ENCODE assay signal across 8 cellular contexts in the genomic region with DNA sequence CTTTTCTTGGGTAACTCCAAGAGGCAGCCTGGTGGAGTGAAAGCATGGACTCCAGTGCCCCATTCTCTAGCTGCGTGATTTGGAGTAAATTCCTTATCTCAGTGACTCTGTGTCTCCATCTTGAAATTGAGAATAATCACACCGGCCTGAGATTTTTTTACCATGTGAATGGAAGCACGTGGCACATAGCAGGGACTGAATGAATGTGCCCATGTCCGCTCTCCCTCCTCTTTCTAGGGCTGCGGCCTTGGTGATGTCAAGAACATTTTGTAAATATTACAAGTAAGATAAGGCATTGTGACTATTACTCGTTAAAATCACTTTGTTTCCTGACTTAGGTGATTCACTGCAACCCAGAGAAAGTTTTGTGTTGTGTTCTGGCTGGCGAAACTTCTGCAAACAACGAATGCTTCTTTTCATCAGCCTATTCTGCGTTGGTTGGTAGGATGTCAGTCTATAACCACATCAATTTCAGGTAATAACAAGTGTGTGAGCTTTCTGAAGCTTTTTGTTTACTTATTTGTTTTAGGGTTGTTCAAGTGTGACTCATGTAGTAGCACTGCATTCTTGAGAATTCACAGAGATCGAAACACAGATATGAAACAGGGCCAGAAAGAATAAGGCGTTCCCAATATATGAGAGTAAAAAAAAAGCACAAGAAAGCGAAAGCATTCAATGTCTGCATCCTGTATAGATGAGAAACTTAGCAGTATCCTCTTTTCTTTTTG.
DNase-seq lines count a peak whose midpoint lies in the region; ATAC-seq and TF ChIP-seq lines count a peak whose summit lies in the region.

No MANE protein-coding gene starts in this region.

- no peaks in the 10 kb centered on the region for H3K4me1 Mint-ChIP-seq in type B pancreatic cell (ENCODE audit: unreplicated experiment)

- H3K4me1 ChIP-seq in PC-3 (ENCODE audit: insufficient read depth, low read length), result peaks cover 27% of the 10 kb centered on the region
- H3K4me1 ChIP-seq in OCI-LY7 (ENCODE audit: insufficient read depth, low read length, poor library complexity, severe bottlenecking), result no peaks in the 10 kb centered on the region

- ATAC-seq in PC-3, result peak; percentile 90

- no peaks in the 10 kb centered on the region for H3K9me2 ChIP-seq in PC-3 (replicated peaks; ENCODE audit: low read length)
- H3K9me2 ChIP-seq in OCI-LY7 (ENCODE audit: insufficient read depth, low read length), result no peaks in the 10 kb centered on the region

- no peak overlapping the region for H2AFZ ChIP-seq in PC-3 (ENCODE audit: low read length)
- no peak overlapping the region for H2AFZ ChIP-seq in OCI-LY7 (ENCODE audit: low read length)

- H3K36me3 ChIP-seq in PC-3 (ENCODE audit: low read depth, low read length) (peaks cover 10% of the 10 kb centered on the region; the same call in 1 of the 2 replicates), OCI-LY7 (ENCODE audit: insufficient read depth, low read length) (no peaks in the 10 kb centered on the region)

- H3K9me3 ChIP-seq in PC-3 (ENCODE audit: low read length) (peaks cover 10% of the 10 kb centered on the region; the same call in 1 of the 2 replicates), OCI-LY7 (ENCODE audit: low read length) (peaks cover 10% of the 10 kb centered on the region; the same call in 1 of the 2 replicates)

- POLR2A ChIA-PET in PC-3 (lab: Charles Lee; ENCODE audit: unreplicated experiment), result interaction anchor here (0.6 to 1.0 kb wide), 4 partner anchors 13 to 93 kb away, joined by 3 to 6 read pairs (median 4); no protein-coding TSS in a partner anchor
- POLR2A ChIA-PET in OCI-LY7 (lab: Charles Lee), result no interaction called here

- DNase-seq in activated naive CD4-positive, alpha-beta T cell treated with Interleukin-2 at 50 U/mL for 16 hours, result peak; percentile 32
- DNase-seq in activated naive CD4-positive, alpha-beta T cell treated with anti-CD3 and anti-CD28 coated beads, Interleukin-2, amount 50 U/mL, for 16 hours, result no peak
- DNase-seq in PC-3, result peak; percentile 98
- DNase-seq in epithelial cell of prostate (ENCODE audit: low read depth, low spot score), result peak; percentile 99
- DNase-seq in type B pancreatic cell (ENCODE audit: extremely low spot score, unreplicated experiment), result no peak
- no peak for DNase-seq in NCI-H1694 treated with DMSO at 0.1 percent for 48 hours (lab: John Stamatoyannopoulos, UW)
- no peak for DNase-seq in SKM-1 treated with dmso at 0.1 percent for 144 hours (lab: John Stamatoyannopoulos, UW; ENCODE audit: unreplicated experiment)
- DNase-seq in OCI-LY7 (ENCODE audit: low spot score), result no peak

- peaks cover 4% of the 10 kb centered on the region for H3K36me3 Mint-ChIP-seq in type B pancreatic cell

- H3K9me3 Mint-ChIP-seq in type B pancreatic cell, result peaks cover 17% of the 10 kb centered on the region

- H3K79me2 ChIP-seq in PC-3 (ENCODE audit: low read length) (no peaks in the 10 kb centered on the region), OCI-LY7 (ENCODE audit: insufficient read depth, low read depth, low read length) (no peaks in the 10 kb centered on the region)

- BruUV-seq in PC-3 (replicated peaks; lab: Mats Ljungman, UMichigan), result no TSS peak
- no TSS peak for BruUV-seq in OCI-LY7 (replicated peaks; lab: Mats Ljungman, UMichigan)

- no peaks in the 10 kb centered on the region for H3K27me3 ChIP-seq in PC-3 (ENCODE audit: low read length)

- no peaks in the 10 kb centered on the region for H4K20me1 ChIP-seq in PC-3 (ENCODE audit: low read length)
- no peaks in the 10 kb centered on the region for H4K20me1 ChIP-seq in OCI-LY7 (ENCODE audit: insufficient read depth, low read length)

- H3K27ac Mint-ChIP-seq in type B pancreatic cell, result peak overlapping the region; percentile 85

- no peak for TF ChIP-seq CTCF in PC-3 (conservative IDR thresholded peaks at IDR 0.05; ENCODE audit: low read depth, low read length)
- TF ChIP-seq CTCF in type B pancreatic cell (conservative IDR thresholded peaks at IDR 0.05), result no peak
- TF ChIP-seq CTCF in OCI-LY7 (conservative IDR thresholded peaks at IDR 0.05; ENCODE audit: low read length), result no peak

- CTCF ChIA-PET in PC-3 (lab: Charles Lee) (interaction anchor here (0.6 kb wide), 1 partner anchor 22 kb away, joined by 5 read pairs; no protein-coding TSS in a partner anchor), OCI-LY7 (lab: Charles Lee; ENCODE audit: unreplicated experiment) (no interaction called here)

- H3K4me2 ChIP-seq in PC-3 (ENCODE audit: low read length) (peak overlapping the region; percentile 63), OCI-LY7 (ENCODE audit: low read length) (no peak overlapping the region)

- H3K4me3 ChIP-seq in PC-3 (ENCODE audit: low read length) (no peak overlapping the region), OCI-LY7 (ENCODE audit: low read depth, low read length, poor library complexity, severe bottlenecking) (no peak overlapping the region)

- H3K27me3 Mint-ChIP-seq in type B pancreatic cell, result no peaks in the 10 kb centered on the region

- H3F3A ChIP-seq in PC-3 (ENCODE audit: low read length, unreplicated experiment), result peaks cover 4% of the 10 kb centered on the region

- peak overlapping the region; percentile 93 for H3K9ac ChIP-seq in PC-3 (ENCODE audit: low read length)

- H3K27ac ChIP-seq in PC-3 (ENCODE audit: low read length) (peak overlapping the region; percentile 99), epithelial cell of prostate (peak overlapping the region; percentile 99), OCI-LY7 (ENCODE audit: low read depth, low read length, poor library complexity, severe bottlenecking) (no peak overlapping the region)

- peak overlapping the region; percentile 5 for H3K4me3 Mint-ChIP-seq in type B pancreatic cell

- intact Hi-C loops in PC-3 (cut with micrococcal nuclease), result loop anchor here (1.0 to 5.0 kb wide), 9 partner anchors 12 to 154 kb away; no protein-coding TSS in a partner anchor
- intact Hi-C loops in OCI-LY7 (cut with micrococcal nuclease; ENCODE audit: unreplicated experiment), result loop anchor here (10.0 kb wide), 1 partner anchor 147 kb away; no protein-coding TSS in a partner anchor

Comparison
In these comparisons a context has a peak if more than half of its experiments do, and no peak if none do; other contexts are left out.
1. DNase-seq: peak in activated naive CD4-positive, alpha-beta T cell treated with Interleukin-2 at 50 U/mL for 16 hours (single experiment), PC-3 (single experiment) and epithelial cell of prostate (single experiment); none in activated naive CD4-positive, alpha-beta T cell treated with anti-CD3 and anti-CD28 coated beads, Interleukin-2, amount 50 U/mL, for 16 hours (single experiment), type B pancreatic cell (single experiment), NCI-H1694 treated with DMSO at 0.1 percent for 48 hours (single experiment), SKM-1 treated with dmso at 0.1 percent for 144 hours (single experiment) and OCI-LY7 (single experiment).